Comparison of ENCODE assay signal across 7 cellular contexts in the genomic region with DNA sequence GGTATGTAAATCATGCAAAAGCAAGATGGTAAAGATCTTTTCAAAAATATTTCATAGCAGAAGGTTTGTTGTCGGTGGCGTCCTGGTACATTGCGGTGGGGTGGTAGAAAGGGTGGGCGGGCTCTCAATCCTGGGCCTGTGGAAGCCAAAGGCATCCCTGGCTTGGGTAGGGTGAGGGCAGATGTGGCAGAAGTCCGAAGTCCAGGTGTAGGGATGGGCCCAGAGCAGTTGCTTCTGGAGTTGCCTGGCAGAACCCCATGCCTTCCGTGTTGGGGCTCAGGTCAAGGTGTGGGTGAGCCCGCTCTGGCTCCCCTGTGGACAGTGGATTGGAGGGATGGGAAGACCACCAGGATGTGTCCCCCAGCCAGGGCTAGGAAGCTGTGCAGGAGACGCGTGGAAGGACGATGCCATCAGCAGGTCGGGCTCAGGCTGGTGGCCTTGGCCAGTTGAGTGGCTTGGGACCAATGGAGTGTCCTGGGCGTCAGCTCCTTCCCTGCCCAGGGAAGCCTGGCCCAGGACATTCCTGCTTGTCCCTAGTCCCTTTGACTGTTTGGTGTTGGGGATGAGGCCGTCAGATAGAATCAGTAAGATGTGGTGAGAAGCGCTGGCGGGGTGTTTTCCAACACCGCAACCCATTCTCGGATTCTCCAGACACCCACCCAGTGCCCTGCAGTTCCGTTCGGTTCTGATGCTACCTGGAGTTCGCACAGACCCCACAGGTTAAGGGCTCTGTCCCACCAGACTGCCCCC. TPM values are rescaled to one million over a fixed set of nuclear protein-coding genes. Genes with fewer than 3 reads are reported as not detected.
DNase-seq lines count a peak whose midpoint lies in the region; ATAC-seq, FAIRE-seq and TF ChIP-seq lines count a peak whose summit lies in the region.
"Not testable (repeated sequence)": the region's sequence is repeated elsewhere in the genome, so short reads cannot be mapped to it uniquely, and the experiment has no call there.

No MANE protein-coding gene starts in this region.

- not testable (repeated sequence) for FAIRE-seq in small intestine (lab: Jason Lieb, UNC)

- H3K27ac ChIP-seq in RWPE2 (ENCODE audit: poor library complexity, severe bottlenecking); small intestine (ENCODE audit: low read depth in 1 of 2, low read length in 1 of 2); upper lobe of left lung: not testable (repeated sequence)

- not testable (repeated sequence) for H3K27ac Mint-ChIP-seq in activated naive CD4-positive, alpha-beta T cell treated with anti-CD3 and anti-CD28 coated beads for 36 hours; chondrocyte (ENCODE audit: unreplicated experiment)
- peak overlapping the region in 1 of 2 donors; percentile 58 for H3K27ac Mint-ChIP-seq in natural killer cell

- H3K4me3 Mint-ChIP-seq in activated naive CD4-positive, alpha-beta T cell treated with anti-CD3 and anti-CD28 coated beads for 36 hours; chondrocyte (ENCODE audit: unreplicated experiment); natural killer cell: not testable (repeated sequence)

- peaks cover 58% of the 10 kb centered on the region for H3K36me3 Mint-ChIP-seq in activated naive CD4-positive, alpha-beta T cell treated with anti-CD3 and anti-CD28 coated beads for 36 hours (ENCODE audit: low read depth)
- peaks cover 27% of the 10 kb centered on the region for H3K36me3 Mint-ChIP-seq in chondrocyte (ENCODE audit: low read depth)
- peaks cover 19% of the 10 kb centered on the region for H3K36me3 Mint-ChIP-seq in natural killer cell

- DNase-seq in RWPE2 (ENCODE audit: low spot score): peak; percentile 23
- DNase-seq in activated naive CD4-positive, alpha-beta T cell treated with anti-CD3 and anti-CD28 coated beads for 36 hours: peak; percentile 2
- peak; percentile 78 for DNase-seq in chondrocyte (ENCODE audit: low spot score)
- peak in 1 of 2 donors; percentile 23 for DNase-seq in left colon
- DNase-seq in natural killer cell: peak; percentile 13
- DNase-seq in small intestine: peak; percentile 49
- peak; percentile 19 to 30 for DNase-seq in upper lobe of left lung

- TF ChIP-seq EP300 in upper lobe of left lung (IDR thresholded peaks at IDR 0.05): not testable (repeated sequence)

- not testable (repeated sequence) for H3K4me3 ChIP-seq in RWPE2 (ENCODE audit: severe bottlenecking); small intestine (ENCODE audit: low read depth in 1 of 2, low read length in 2 of 2); upper lobe of left lung

- not testable (repeated sequence) for ATAC-seq in RWPE2 (ENCODE audit: low read depth); natural killer cell; upper lobe of left lung (ENCODE audit: low FRiP score in 2 of 2)
- peak; percentile 29 for ATAC-seq in left colon

- H3K4me1 Mint-ChIP-seq in activated naive CD4-positive, alpha-beta T cell treated with anti-CD3 and anti-CD28 coated beads for 36 hours (ENCODE audit: low read depth); chondrocyte (ENCODE audit: low read depth); natural killer cell: not testable (repeated sequence)

- not testable (repeated sequence) for H3K27me3 ChIP-seq in RWPE2 (ENCODE audit: insufficient read depth, poor library complexity, severe bottlenecking); small intestine (ENCODE audit: control insufficient read depth in 2 of 2, insufficient read depth in 2 of 2, low read length in 2 of 2); upper lobe of left lung

- CTCF ChIA-PET in activated naive CD4-positive, alpha-beta T cell treated with anti-CD3 and anti-CD28 coated beads for 36 hours (lab: Charles Lee): not testable (repeated sequence)

- WGBS in small intestine, 3 donors: 84 to 90% (median 85%) methylated on average over 17 to 19 of the region's 20 CpGs
- 89 to 91% methylated on average over 11 to 16 of the region's 20 CpGs for WGBS in upper lobe of left lung, 2 donors

- intact Hi-C loops in activated naive CD4-positive, alpha-beta T cell treated with anti-CD3 and anti-CD28 coated beads for 36 hours (cut with micrococcal nuclease); left colon (cut with DNase I, micrococcal nuclease); natural killer cell (cut with micrococcal nuclease): not testable (repeated sequence)

- not testable (repeated sequence) for TF ChIP-seq CTCF in RWPE2 (IDR thresholded peaks at IDR 0.05; ENCODE audit: poor library complexity, severe bottlenecking); chondrocyte (IDR thresholded peaks at IDR 0.05); natural killer cell (IDR thresholded peaks at IDR 0.05); upper lobe of left lung (IDR thresholded peaks at IDR 0.05)

- not testable (repeated sequence) for H3K4me1 ChIP-seq in RWPE2 (ENCODE audit: insufficient read depth, poor library complexity, severe bottlenecking); small intestine (ENCODE audit: control insufficient read depth in 2 of 2, insufficient read depth in 1 of 2, low read depth in 1 of 2, low read length in 1 of 2); upper lobe of left lung

- not testable (repeated sequence) for H3K27me3 Mint-ChIP-seq in activated naive CD4-positive, alpha-beta T cell treated with anti-CD3 and anti-CD28 coated beads for 36 hours (ENCODE audit: low read depth); chondrocyte (ENCODE audit: low read depth); natural killer cell (ENCODE audit: low read depth in 2 of 2)

- TF ChIP-seq POLR2A in upper lobe of left lung (IDR thresholded peaks at IDR 0.05): not testable (repeated sequence)

- H3K9me3 Mint-ChIP-seq in activated naive CD4-positive, alpha-beta T cell treated with anti-CD3 and anti-CD28 coated beads for 36 hours: peaks cover 11% of the 10 kb centered on the region
- H3K9me3 Mint-ChIP-seq in chondrocyte (ENCODE audit: low read depth): peaks cover 10% of the 10 kb centered on the region
- H3K9me3 Mint-ChIP-seq in natural killer cell: not testable (repeated sequence)

- H3K36me3 ChIP-seq in RWPE2 (ENCODE audit: low read depth) (peaks cover 46% of the 10 kb centered on the region), small intestine (ENCODE audit: control insufficient read depth in 2 of 2, insufficient read depth in 2 of 2, low read length in 2 of 2) (peaks cover 10 to 21% of the 10 kb centered on the region in 2 donors), upper lobe of left lung (peaks cover 6 to 94% (median 87%) of the 10 kb centered on the region in 4 donors)

- not testable (repeated sequence) for H3K9me3 ChIP-seq in RWPE2 (ENCODE audit: severe bottlenecking); small intestine (ENCODE audit: control insufficient read depth, low read depth)
- H3K9me3 ChIP-seq in upper lobe of left lung: peaks cover 0 to 13% (median 8%) of the 10 kb centered on the region in 4 donors

RNA-seq across cellular contexts. Expression of a gene that starts 21.1 kb away (rescaled TPM):
- 10 to 100 TPM; 87.0 to 87.2 TPM for total RNA-seq in activated naive CD4-positive, alpha-beta T cell treated with anti-CD3 and anti-CD28 coated beads for 36 hours
- total RNA-seq in chondrocyte (31.3 to 38.3 TPM (median 35.9 TPM) in 3 replicates), left colon (10 to 100 TPM; 74.2 to 75.8 TPM), natural killer cell (100 to 1,000 TPM; 139 to 165 (median 162) TPM), upper lobe of left lung (100 to 1,000 TPM in 1 of 6 donors, 10 to 100 TPM in 5; 45.1 to 134 (median 79.5) TPM)
- polyA plus RNA-seq in small intestine: 10 to 100 TPM; 49.7 to 98.2 (median 97.8) TPM

RNA-seq across cellular contexts. Expression of a gene that starts 52.4 kb away (rescaled TPM):
- total RNA-seq in activated naive CD4-positive, alpha-beta T cell treated with anti-CD3 and anti-CD28 coated beads for 36 hours: 1 to 10 TPM; 2.1 to 2.5 TPM
- total RNA-seq in chondrocyte (8.2 to 18.6 TPM (median 17.2 TPM) in 3 replicates), left colon (1 to 10 TPM; 3.1 to 5.6 TPM), natural killer cell (10 to 100 TPM; 10.9 to 16.3 (median 14.1) TPM), upper lobe of left lung (10 to 100 TPM; 11.2 to 32.5 (median 16.1) TPM)
- 1 to 10 TPM; 2.4 to 2.9 (median 2.8) TPM for polyA plus RNA-seq in small intestine
